In the genomic region with DNA sequence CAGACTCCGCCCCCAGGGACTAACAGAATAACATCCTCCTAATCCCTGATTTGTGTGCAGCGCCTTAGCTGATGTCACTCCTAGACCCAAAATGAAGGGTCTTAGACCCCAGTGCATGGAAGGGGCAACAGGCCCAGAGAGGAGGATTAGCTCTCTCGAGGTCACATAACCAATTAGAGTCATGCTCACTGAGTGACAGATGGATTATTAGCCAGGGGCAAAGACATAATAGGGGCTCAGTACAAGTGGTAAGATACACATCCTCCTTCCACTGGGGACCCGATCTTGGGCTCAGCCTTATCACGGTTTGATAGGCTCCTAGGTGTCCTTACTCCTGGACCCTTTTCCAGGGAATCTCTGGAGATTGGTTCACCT, we compare ENCODE assay signal across 1 cellular context.
TF ChIP-seq lines count a peak whose summit lies in the region.

No MANE protein-coding gene starts in this region.

TF ChIP-seq in GM12878, 131 proteins besides CTCF, POLR2A, EP300 and RAD21:
- no peak for TF ChIP-seq STAT1 (conservative IDR thresholded peaks at IDR 0.05)
- 0 out of 2 replicates have a peak, but pooled peaks have one; percentile 0 for TF ChIP-seq BRCA1 (IDR thresholded peaks at IDR 0.05; ENCODE audit: low read depth, low read length)
- no peak for TF ChIP-seq PAX5 (IDR thresholded peaks at IDR 0.05; ENCODE audit: borderline replicate concordance, low read depth, low read length)
- no peak for TF ChIP-seq BHLHE40 (IDR thresholded peaks at IDR 0.05; ENCODE audit: borderline replicate concordance in 1 of 2, low read depth in 2 of 2, low read length in 1 of 2)
- TF ChIP-seq, protein P1, sequence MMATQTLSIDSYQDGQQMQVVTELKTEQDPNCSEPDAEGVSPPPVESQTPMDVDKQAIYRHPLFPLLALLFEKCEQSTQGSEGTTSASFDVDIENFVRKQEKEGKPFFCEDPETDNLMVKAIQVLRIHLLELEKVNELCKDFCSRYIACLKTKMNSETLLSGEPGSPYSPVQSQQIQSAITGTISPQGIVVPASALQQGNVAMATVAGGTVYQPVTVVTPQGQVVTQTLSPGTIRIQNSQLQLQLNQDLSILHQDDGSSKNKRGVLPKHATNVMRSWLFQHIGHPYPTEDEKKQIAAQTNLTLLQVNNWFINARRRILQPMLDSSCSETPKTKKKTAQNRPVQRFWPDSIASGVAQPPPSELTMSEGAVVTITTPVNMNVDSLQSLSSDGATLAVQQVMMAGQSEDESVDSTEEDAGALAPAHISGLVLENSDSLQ (IDR thresholded peaks at IDR 0.05), result peak; percentile 77; the same call in 1 of the 2 replicates
- TF ChIP-seq EGR1 (IDR thresholded peaks at IDR 0.05; ENCODE audit: borderline replicate concordance in 1 of 2, low read depth in 2 of 2, low read length in 2 of 2), result no peak
- TF ChIP-seq ZBED1 (IDR thresholded peaks at IDR 0.05; ENCODE audit: borderline replicate concordance), result no peak
